In genomic region chr1:31201871-31202270, GRCh38 we compare ENCODE assay signal across 25 cellular contexts. TPM values are rescaled to one million over a fixed set of nuclear protein-coding genes. Genes with fewer than 3 reads are reported as not detected.
"Had no signal": no experiment of that assay in that cellular context is flagged by ENCODE, and none has a peak within 500 bp of the region (broad histone marks: within the 10 kb centered on the region; RNA-seq: fewer than 3 reads in every experiment).

No MANE protein-coding gene starts in this region.

- H3K9me3 Mint-ChIP-seq: activated CD4-positive, alpha-beta T cell treated with anti-CD3 and anti-CD28 coated beads, Interleukin-2, amount 10 ng/mL, durations not matched to agents 24 days and 14 days; activated naive CD4-positive, alpha-beta T cell treated with anti-CD3 and anti-CD28 coated beads, Interleukin-2, amount 10 ng/mL, durations not matched to agents 7 days and 5 days; activated naive CD8-positive, alpha-beta T cell treated with anti-CD3 and anti-CD28 coated beads, Interleukin-2, amount 50 U/mL, for 24 hours; dendritic cell treated with granulocyte-macrophage colony-stimulating factor and Interleukin-4, amounts not matched to agents 40 ng/mL and 50 ng/mL, for 4 days; effector memory CD8-positive, alpha-beta T cell; memory B cell; naive thymus-derived CD4-positive, alpha-beta T cell; stimulated activated effector memory CD8-positive, alpha-beta T cell treated with anti-CD3 and anti-CD28 coated beads, Interleukin-12 subunit alpha, Interleukin-12 subunit beta, amount 100 ng/mL, for 72 hours had no signal

- DNase-seq: activated CD4-positive, alpha-beta T cell treated with anti-CD3 and anti-CD28 coated beads, Interleukin-2, amount 10 ng/mL, durations not matched to agents 24 days and 14 days; activated CD8-positive, alpha-beta memory T cell treated with anti-CD3 and anti-CD28 coated beads for 24 hours; activated CD8-positive, alpha-beta memory T cell treated with anti-CD3 and anti-CD28 coated beads, Interleukin-2, amount 50 U/mL, for 48 hours; activated effector memory CD4-positive, alpha-beta T cell treated with Interleukin-2 at 50 U/mL for 16 hours; activated naive CD4-positive, alpha-beta T cell treated with anti-CD3 and anti-CD28 coated beads, Interleukin-2, amount 10 ng/mL, durations not matched to agents 7 days and 5 days; activated naive CD8-positive, alpha-beta T cell treated with anti-CD3 and anti-CD28 coated beads, Interleukin-2, amount 50 U/mL, for 24 hours; activated T-cell treated with anti-CD3 and anti-CD28 coated beads, Interleukin-2, amount 50 U/mL, for 48 hours; aorta; effector memory CD8-positive, alpha-beta T cell; naive thymus-derived CD4-positive, alpha-beta T cell; pancreas; stimulated activated CD4-positive, alpha-beta T cell treated with anti-CD3 and anti-CD28 coated beads, Interleukin-4, amount 100 ng/mL, for 1 hour; T1000; thyroid gland had no signal

- H3K36me3 Mint-ChIP-seq: activated naive CD4-positive, alpha-beta T cell treated with anti-CD3 and anti-CD28 coated beads, Interleukin-2, amount 10 ng/mL, durations not matched to agents 7 days and 5 days; memory B cell; naive thymus-derived CD4-positive, alpha-beta T cell; stimulated activated effector memory CD8-positive, alpha-beta T cell treated with anti-CD3 and anti-CD28 coated beads, Interleukin-12 subunit alpha, Interleukin-12 subunit beta, amount 100 ng/mL, for 72 hours had no signal

- H3K4me3 ChIP-seq: pancreas, smooth muscle cell, thyroid gland had no signal

- H3K27ac Mint-ChIP-seq: activated CD4-positive, alpha-beta T cell treated with anti-CD3 and anti-CD28 coated beads, Interleukin-2, amount 10 ng/mL, durations not matched to agents 24 days and 14 days; activated naive CD4-positive, alpha-beta T cell treated with anti-CD3 and anti-CD28 coated beads, Interleukin-2, amount 10 ng/mL, durations not matched to agents 7 days and 5 days; activated naive CD8-positive, alpha-beta T cell treated with anti-CD3 and anti-CD28 coated beads, Interleukin-2, amount 50 U/mL, for 24 hours; dendritic cell treated with granulocyte-macrophage colony-stimulating factor and Interleukin-4, amounts not matched to agents 40 ng/mL and 50 ng/mL, for 4 days; effector memory CD8-positive, alpha-beta T cell; memory B cell; naive thymus-derived CD4-positive, alpha-beta T cell; stimulated activated effector memory CD8-positive, alpha-beta T cell treated with anti-CD3 and anti-CD28 coated beads, Interleukin-12 subunit alpha, Interleukin-12 subunit beta, amount 100 ng/mL, for 72 hours had no signal

- H3K27me3 Mint-ChIP-seq: activated CD4-positive, alpha-beta T cell treated with anti-CD3 and anti-CD28 coated beads, Interleukin-2, amount 10 ng/mL, durations not matched to agents 24 days and 14 days had no signal

- H3K27ac ChIP-seq: neutrophil, pancreas, thyroid gland had no signal

- ATAC-seq: activated naive CD8-positive, alpha-beta T cell treated with anti-CD3 and anti-CD28 coated beads, Interleukin-2, amount 50 U/mL, for 24 hours; effector memory CD8-positive, alpha-beta T cell; naive thymus-derived CD4-positive, alpha-beta T cell; pancreas; sciatic nerve; stimulated activated effector memory CD8-positive, alpha-beta T cell treated with anti-CD3 and anti-CD28 coated beads, Interleukin-12 subunit alpha, Interleukin-12 subunit beta, amount 100 ng/mL, for 72 hours had no signal

- H3K27me3 ChIP-seq: pancreas, thyroid gland had no signal

- H3K4me3 Mint-ChIP-seq: activated CD4-positive, alpha-beta T cell treated with anti-CD3 and anti-CD28 coated beads, Interleukin-2, amount 10 ng/mL, durations not matched to agents 24 days and 14 days; activated naive CD4-positive, alpha-beta T cell treated with anti-CD3 and anti-CD28 coated beads, Interleukin-2, amount 10 ng/mL, durations not matched to agents 7 days and 5 days; activated naive CD8-positive, alpha-beta T cell treated with anti-CD3 and anti-CD28 coated beads, Interleukin-2, amount 50 U/mL, for 24 hours; dendritic cell treated with granulocyte-macrophage colony-stimulating factor and Interleukin-4, amounts not matched to agents 40 ng/mL and 50 ng/mL, for 4 days; effector memory CD8-positive, alpha-beta T cell; memory B cell; naive thymus-derived CD4-positive, alpha-beta T cell; stimulated activated effector memory CD8-positive, alpha-beta T cell treated with anti-CD3 and anti-CD28 coated beads, Interleukin-12 subunit alpha, Interleukin-12 subunit beta, amount 100 ng/mL, for 72 hours had no signal

- H3K4me1 Mint-ChIP-seq: activated CD4-positive, alpha-beta T cell treated with anti-CD3 and anti-CD28 coated beads, Interleukin-2, amount 10 ng/mL, durations not matched to agents 24 days and 14 days; activated naive CD4-positive, alpha-beta T cell treated with anti-CD3 and anti-CD28 coated beads, Interleukin-2, amount 10 ng/mL, durations not matched to agents 7 days and 5 days; activated naive CD8-positive, alpha-beta T cell treated with anti-CD3 and anti-CD28 coated beads, Interleukin-2, amount 50 U/mL, for 24 hours; naive thymus-derived CD4-positive, alpha-beta T cell; stimulated activated effector memory CD8-positive, alpha-beta T cell treated with anti-CD3 and anti-CD28 coated beads, Interleukin-12 subunit alpha, Interleukin-12 subunit beta, amount 100 ng/mL, for 72 hours had no signal

RNA-seq across cellular contexts. Expression of gene NKAIN1, which starts 37.8 kb away (rescaled TPM):
- total RNA-seq: activated CD4-positive, alpha-beta T cell treated with anti-CD3 and anti-CD28 coated beads, Interleukin-2, amount 10 ng/mL, durations not matched to agents 24 days and 14 days; fibroblast of villous mesenchyme; liver; naive thymus-derived CD4-positive, alpha-beta T cell; pulmonary artery endothelial cell; smooth muscle cell; T-helper 1 cell treated with Interleukin-12 subunit alpha and Interleukin-12 subunit beta and Interleukin-4 antibody, amounts not matched to agents 30 ng/mL and 1 ng/mL, for 36 hours; thyroid gland; ureter had no signal
- polyA plus RNA-seq: aorta; liver; naive thymus-derived CD4-positive, alpha-beta T cell had no signal
